In genomic region chr3:13782501-13782900, GRCh38 we compare ENCODE assay signal across 23 cellular contexts.
DNase-seq lines count a peak whose midpoint lies in the region; ATAC-seq and TF ChIP-seq lines count a peak whose summit lies in the region.
"Had no signal": no experiment of that assay in that cellular context is flagged by ENCODE, and none has a peak within 500 bp of the region (broad histone marks: within the 10 kb centered on the region; RNA-seq: fewer than 3 reads in every experiment).

No MANE protein-coding gene starts in this region.

- ATAC-seq in heart right ventricle (peak in 4 of 8 donors; percentile 28 to 55 (median 48)), Right ventricle myocardium superior (ENCODE audit: poor library complexity) (no peak), aorta (ENCODE audit: low FRiP score) (no peak)
- ATAC-seq: left colon had no signal

- H3K9me3 ChIP-seq in heart right ventricle (no peaks in the 10 kb centered on the region), aorta (ENCODE audit: control insufficient read depth, low read length) (no peaks in the 10 kb centered on the region)
- H3K9me3 ChIP-seq: BLaER1, esophagus squamous epithelium, uterus had no signal

- H3K4me1 ChIP-seq in heart right ventricle (peaks cover 0 to 13% (median 0%) of the 10 kb centered on the region in 9 donors), aorta (ENCODE audit: control insufficient read depth in 1 of 2, insufficient read depth in 2 of 2, low read length in 2 of 2) (no peaks in the 10 kb centered on the region)
- H3K4me1 ChIP-seq: esophagus squamous epithelium, uterus had no signal

- TF ChIP-seq CTCF in heart right ventricle (IDR thresholded peaks at IDR 0.05) (no peak), coronary artery (IDR thresholded peaks at IDR 0.05) (no peak)

- H3K36me3 ChIP-seq in heart right ventricle (no peaks in the 10 kb centered on the region), aorta (ENCODE audit: control insufficient read depth in 1 of 2, insufficient read depth in 2 of 2, low read length in 1 of 2) (no peaks in the 10 kb centered on the region)
- H3K36me3 ChIP-seq: BLaER1, esophagus squamous epithelium, uterus had no signal

- intact Hi-C loops in heart right ventricle (cut with DNase I): no loop called here
- intact Hi-C loops in Right ventricle myocardium superior (cut with DNase I): no loop called here
- intact Hi-C loops in aorta (cut with DNase I): no loop called here

- H3K27me3 ChIP-seq in heart right ventricle (peaks cover 5 to 59% (median 33%) of the 10 kb centered on the region in 7 donors), aorta (ENCODE audit: control insufficient read depth in 1 of 2, insufficient read depth in 2 of 2, low read length in 1 of 2) (no peaks in the 10 kb centered on the region)
- H3K27me3 ChIP-seq: BLaER1, uterus had no signal

- H3K27ac ChIP-seq in heart right ventricle: no peak overlapping the region
- no peak overlapping the region for H3K27ac ChIP-seq in coronary artery
- no peak overlapping the region for H3K27ac ChIP-seq in aorta (ENCODE audit: low read depth in 1 of 2, low read length in 2 of 2)
- H3K27ac ChIP-seq: BLaER1, esophagus squamous epithelium, KMS-11, uterus had no signal

- peak overlapping the region in 2 of 10 donors; percentile 2 to 14 for H3K4me3 ChIP-seq in heart right ventricle
- H3K4me3 ChIP-seq in coronary artery: peak overlapping the region; percentile 6
- no peak overlapping the region for H3K4me3 ChIP-seq in aorta (ENCODE audit: low read length in 2 of 2)
- H3K4me3 ChIP-seq: BLaER1, uterus had no signal

- DNase-seq in heart right ventricle: peak; percentile 24 to 30
- DNase-seq in Right ventricle myocardium superior: no peak
- no peak for DNase-seq in coronary artery (ENCODE audit: low spot score)
- DNase-seq in lung microvascular endothelial cell (ENCODE audit: low read depth in 2 of 2): peak; percentile 12 to 80
- DNase-seq in aorta: peak; percentile 36 to 62
- no peak for DNase-seq in RPMI8226
- no peak for DNase-seq in HT-29 (ENCODE audit: low spot score)
- DNase-seq in SIG-M5 (lab: John Stamatoyannopoulos, UW): no peak
- DNase-seq: activated CD4-positive, alpha-beta T cell treated with anti-CD3 and anti-CD28 coated beads, Interleukin-2, amount 50 U/mL, for 4 hours; activated CD8-positive, alpha-beta memory T cell treated with anti-CD3 and anti-CD28 coated beads, Interleukin-2, amount 50 U/mL, for 48 hours; Calu3; effector CD4-positive, alpha-beta T cell; esophagus squamous epithelium; HCEC 1CT; left colon; NCI-H2029 treated with DMSO at 0.1 percent for 48 hours; NCI-H446 treated with DMSO at 0.1 percent for 48 hours; retina; SHP77; stimulated activated CD8-positive, alpha-beta memory T cell treated with anti-CD3 and anti-CD28 coated beads, Interleukin-4, amount 100 ng/mL, for 48 hours had no signal

- 28 to 34% methylated on average over 11 of the region's 11 CpGs for WGBS in heart right ventricle, 2 donors
- 18 to 19% methylated on average over 11 of the region's 11 CpGs for WGBS in aorta, 2 donors

Comparison
In these comparisons a context has a peak if more than half of its experiments do, and no peak if none do; other contexts are left out.
1. DNase-seq: peak in heart right ventricle (2 of 2), lung microvascular endothelial cell (2 of 2) and aorta (2 of 2); none in Right ventricle myocardium superior (single experiment), coronary artery (single experiment), RPMI8226 (single experiment), HT-29 (single experiment) and SIG-M5 (single experiment).